16 cellular contexts compared by ENCODE assay signal in genomic region chr11:70756341-70756740, GRCh38.
DNase-seq lines count a peak whose midpoint lies in the region; ATAC-seq, FAIRE-seq and TF ChIP-seq lines count a peak whose summit lies in the region.
"Had no signal": no experiment of that assay in that cellular context is flagged by ENCODE, and none has a peak within 500 bp of the region (broad histone marks: within the 10 kb centered on the region; RNA-seq: fewer than 3 reads in every experiment).

No MANE protein-coding gene starts in this region.

- peaks cover under 1% of the 10 kb centered on the region for H3K36me3 Mint-ChIP-seq in chondrocyte (ENCODE audit: low read depth)
- H3K36me3 Mint-ChIP-seq: CD14-positive monocyte had no signal

- H4K20me1 ChIP-seq in BLaER1, result peaks cover 8% of the 10 kb centered on the region; the same call in 1 of the 2 replicates
- no peaks in the 10 kb centered on the region for H4K20me1 ChIP-seq in osteoblast (ENCODE audit: insufficient read depth, low read length)

- no peak overlapping the region for H3K27ac ChIP-seq in BLaER1
- H3K27ac ChIP-seq in lower lobe of right lung, result no peak overlapping the region
- no peak overlapping the region for H3K27ac ChIP-seq in osteoblast (ENCODE audit: low read depth, low read length)

- H3K4me3 ChIP-seq in BLaER1 (no peak overlapping the region), lower lobe of right lung (no peak overlapping the region), osteoblast (ENCODE audit: insufficient read depth, low read length) (no peak overlapping the region)

- no peak overlapping the region for H3K4me3 Mint-ChIP-seq in chondrocyte (ENCODE audit: unreplicated experiment)
- H3K4me3 Mint-ChIP-seq: CD14-positive monocyte, HFFc6 had no signal

- H3K4me1 ChIP-seq in BLaER1, result peaks cover 13% of the 10 kb centered on the region
- peaks cover 9% of the 10 kb centered on the region for H3K4me1 ChIP-seq in lower lobe of right lung
- no peaks in the 10 kb centered on the region for H3K4me1 ChIP-seq in osteoblast (ENCODE audit: insufficient read depth, low read length)

- H3K27ac Mint-ChIP-seq in chondrocyte (ENCODE audit: unreplicated experiment), result no peak overlapping the region
- H3K27ac Mint-ChIP-seq: CD14-positive monocyte; CD4-positive, alpha-beta memory T cell; HFFc6 had no signal

- no peak for ATAC-seq in lower lobe of right lung

- H3K9me3 ChIP-seq in BLaER1 (peaks cover 6% of the 10 kb centered on the region; the same call in 1 of the 2 replicates), lower lobe of right lung (peaks cover 2% of the 10 kb centered on the region), osteoblast (ENCODE audit: low read depth, low read length) (peaks cover under 1% of the 10 kb centered on the region)

- intact Hi-C loops in lower lobe of right lung (cut with DNase I), result no loop called here

- H3K4me2 ChIP-seq in BLaER1 (peak overlapping the region; percentile 70), osteoblast (ENCODE audit: insufficient read depth, low read length) (no peak overlapping the region)

- H3K9me3 Mint-ChIP-seq in chondrocyte (ENCODE audit: low read depth), result peaks cover 11% of the 10 kb centered on the region

- no peak for TF ChIP-seq CTCF in chondrocyte (IDR thresholded peaks at IDR 0.05)
- TF ChIP-seq CTCF in lower lobe of right lung (IDR thresholded peaks at IDR 0.05), result no peak
- no peak for TF ChIP-seq CTCF in osteoblast (IDR thresholded peaks at IDR 0.05; ENCODE audit: extremely low read depth, low read depth, low read length)

- no peak for FAIRE-seq in H54 (lab: Jason Lieb, UNC)
- FAIRE-seq: A204.1 had no signal

- DNase-seq in chondrocyte (ENCODE audit: low spot score), result peak; percentile 73
- peak; percentile 31 for DNase-seq in lower lobe of right lung
- peak; percentile 31 for DNase-seq in osteoblast (ENCODE audit: insufficient read length, low spot score, missing footprints)
- DNase-seq in DMS79 (lab: John Stamatoyannopoulos, UW), result no peak
- DNase-seq in activated CD4-positive, alpha-beta T cell treated with anti-CD3 and anti-CD28 coated beads for 48 hours, result no peak
- DNase-seq in H54 (ENCODE audit: insufficient read length, low spot score), result no peak
- DNase-seq: AML-193; CD4-positive, alpha-beta memory T cell; DMS153; DMS79 treated with DMSO at 0.1 percent for 48 hours; GF-D8; H7; HFFc6 had no signal

- H3K4me1 Mint-ChIP-seq in chondrocyte (ENCODE audit: low read depth), result peaks cover 4% of the 10 kb centered on the region
- H3K4me1 Mint-ChIP-seq: CD14-positive monocyte; CD4-positive, alpha-beta memory T cell had no signal

- TF ChIP-seq POLR2A in H54 (IDR thresholded peaks at IDR 0.05; ENCODE audit: low read depth, low read length), result no peak

- no peaks in the 10 kb centered on the region for H3K36me3 ChIP-seq in BLaER1
- H3K36me3 ChIP-seq in lower lobe of right lung, result no peaks in the 10 kb centered on the region
- no peaks in the 10 kb centered on the region for H3K36me3 ChIP-seq in osteoblast (ENCODE audit: insufficient read depth, low read length)

- no peak overlapping the region for H2AFZ ChIP-seq in osteoblast (ENCODE audit: low read length)

- H3K27me3 ChIP-seq in BLaER1, result peaks cover 13% of the 10 kb centered on the region; the same call in 1 of the 2 replicates
- H3K27me3 ChIP-seq in lower lobe of right lung (ENCODE audit: low read depth), result peaks cover 8% of the 10 kb centered on the region
- H3K27me3 ChIP-seq in osteoblast (ENCODE audit: insufficient read depth, low read length), result peaks cover 11% of the 10 kb centered on the region

- H3K9ac ChIP-seq in BLaER1, result no peak overlapping the region

- H3K27me3 Mint-ChIP-seq in chondrocyte (ENCODE audit: low read depth), result peaks cover 9% of the 10 kb centered on the region

- H3K79me2 ChIP-seq in osteoblast (ENCODE audit: insufficient read depth, low read length), result no peaks in the 10 kb centered on the region

Comparison
In these comparisons a context has a peak if more than half of its experiments do, and no peak if none do; other contexts are left out.
1. DNase-seq: peak in chondrocyte (single experiment), lower lobe of right lung (single experiment) and osteoblast (single experiment); none in DMS79 (single experiment), activated CD4-positive, alpha-beta T cell treated with anti-CD3 and anti-CD28 coated beads for 48 hours (single experiment) and H54 (single experiment).